In genomic region chr21:30793581-30794314, GRCh38 we compare ENCODE assay signal across 21 cellular contexts. TPM values are rescaled to one million over a fixed set of nuclear protein-coding genes. Genes with fewer than 3 reads are reported as not detected.
DNase-seq lines count a peak whose midpoint lies in the region; ATAC-seq and TF ChIP-seq lines count a peak whose summit lies in the region.
"Had no signal": no experiment of that assay in that cellular context is flagged by ENCODE, and none has a peak within 500 bp of the region (broad histone marks: within the 10 kb centered on the region; RNA-seq: fewer than 3 reads in every experiment).

No MANE protein-coding gene starts in this region.

- H3K79me2 ChIP-seq in neural cell (replicated peaks; ENCODE audit: insufficient read depth, low read length) = no peaks in the 10 kb centered on the region
- no peaks in the 10 kb centered on the region for H3K79me2 ChIP-seq in PC-3 (ENCODE audit: low read length)

- POLR2A ChIA-PET in PC-3 (lab: Charles Lee; ENCODE audit: unreplicated experiment) = no interaction called here

- no peak overlapping the region for H3K27ac ChIP-seq in neural cell (ENCODE audit: low read length)
- no peak overlapping the region for H3K27ac ChIP-seq in PC-3 (ENCODE audit: low read length)
- H3K27ac ChIP-seq: HL-60 had no signal

- H3K4me3 ChIP-seq in neural cell (ENCODE audit: low read length) = no peak overlapping the region
- H3K4me3 ChIP-seq in foreskin fibroblast (ENCODE audit: low read depth in 1 of 2, low read length in 2 of 2) = no peak overlapping the region
- no peak overlapping the region for H3K4me3 ChIP-seq in PC-3 (ENCODE audit: low read length)

- CTCF ChIA-PET in PC-3 (lab: Charles Lee) = no interaction called here

- no peaks in the 10 kb centered on the region for H3K36me3 ChIP-seq in neural cell (ENCODE audit: insufficient read depth, low read length)
- H3K36me3 ChIP-seq in PC-3 (ENCODE audit: low read depth, low read length) = no peaks in the 10 kb centered on the region
- H3K36me3 ChIP-seq: BE2C had no signal

- no peak for TF ChIP-seq EP300 in neural cell (conservative IDR thresholded peaks at IDR 0.05; ENCODE audit: poor library complexity, severe bottlenecking)

- no peaks in the 10 kb centered on the region for H3K4me1 ChIP-seq in PC-3 (ENCODE audit: insufficient read depth, low read length)
- H3K4me1 ChIP-seq: BE2C had no signal

- no peaks in the 10 kb centered on the region for H4K20me1 ChIP-seq in neural cell (ENCODE audit: insufficient read depth)
- no peaks in the 10 kb centered on the region for H4K20me1 ChIP-seq in PC-3 (ENCODE audit: low read length)

- no peaks in the 10 kb centered on the region for H3K4me1 Mint-ChIP-seq in activated T-helper 2 cell treated with anti-CD3 and anti-CD28 coated beads, Interferon-gamma antibody, Interleukin-2, Interleukin-4, amounts not matched to agents 10 μg/mL and 5 μg/mL and 100 μg/mL, durations not matched to agents 14 hours and 24 hours and 36 hours (ENCODE audit: low read depth)
- H3K4me1 Mint-ChIP-seq: CD4-positive, CD25-positive, alpha-beta regulatory T cell; CD8-positive, alpha-beta memory T cell had no signal

- no TSS peak for BruUV-seq in PC-3 (replicated peaks; lab: Mats Ljungman, UMichigan)

- no peaks in the 10 kb centered on the region for H3K9me3 Mint-ChIP-seq in activated T-helper 2 cell treated with anti-CD3 and anti-CD28 coated beads, Interferon-gamma antibody, Interleukin-2, Interleukin-4, amounts not matched to agents 10 μg/mL and 5 μg/mL and 100 μg/mL, durations not matched to agents 14 hours and 24 hours and 36 hours
- H3K9me3 Mint-ChIP-seq: CD8-positive, alpha-beta memory T cell had no signal

- no peak overlapping the region for H3K27ac Mint-ChIP-seq in activated T-helper 2 cell treated with anti-CD3 and anti-CD28 coated beads, Interferon-gamma antibody, Interleukin-2, Interleukin-4, amounts not matched to agents 10 μg/mL and 5 μg/mL and 100 μg/mL, durations not matched to agents 14 hours and 24 hours and 36 hours
- H3K27ac Mint-ChIP-seq: CD4-positive, CD25-positive, alpha-beta regulatory T cell; CD8-positive, alpha-beta memory T cell; HFFc6 had no signal

- peak; percentile 63 for DNase-seq in DMS53 (lab: John Stamatoyannopoulos, UW)
- DNase-seq in HuH-7 (ENCODE audit: low spot score) = peak; percentile 49
- DNase-seq in left lobe of liver (ENCODE audit: low spot score) = no peak
- no peak for DNase-seq in NCI-H2227 treated with DMSO at 0.1 percent for 48 hours (lab: John Stamatoyannopoulos, UW)
- DNase-seq in activated T-helper 2 cell treated with anti-CD3 and anti-CD28 coated beads, Interferon-gamma antibody, Interleukin-2, Interleukin-4, amounts not matched to agents 10 μg/mL and 5 μg/mL and 100 μg/mL, durations not matched to agents 14 hours and 24 hours and 36 hours (ENCODE audit: low spot score) = no peak
- DNase-seq in foreskin fibroblast = no peak
- no peak for DNase-seq in PC-3
- DNase-seq: ACHN; BE2C; C1 segment of cervical spinal cord; CD4-positive, CD25-positive, alpha-beta regulatory T cell; CD8-positive, alpha-beta memory T cell; COR-L47; DMS79 treated with DMSO at 0.1 percent for 48 hours; GF-D8; GOT3; H7; HFFc6 had no signal

- no peaks in the 10 kb centered on the region for H3K9me2 ChIP-seq in neural cell (ENCODE audit: insufficient read depth, low read length)
- H3K9me2 ChIP-seq in PC-3 (replicated peaks; ENCODE audit: low read length) = no peaks in the 10 kb centered on the region

- TF ChIP-seq CTCF in neural cell (IDR thresholded peaks at IDR 0.05; ENCODE audit: poor library complexity, severe bottlenecking) (no peak), foreskin fibroblast (IDR thresholded peaks at IDR 0.05; ENCODE audit: low read depth, low read length) (no peak), PC-3 (conservative IDR thresholded peaks at IDR 0.05; ENCODE audit: low read depth, low read length) (no peak)

- H3K27me3 ChIP-seq in neural cell (ENCODE audit: insufficient read depth, low read depth, low read length) (no peaks in the 10 kb centered on the region), PC-3 (ENCODE audit: low read length) (peaks cover 33% of the 10 kb centered on the region)
- H3K27me3 ChIP-seq: BE2C had no signal

- H3K36me3 Mint-ChIP-seq in activated T-helper 2 cell treated with anti-CD3 and anti-CD28 coated beads, Interferon-gamma antibody, Interleukin-2, Interleukin-4, amounts not matched to agents 10 μg/mL and 5 μg/mL and 100 μg/mL, durations not matched to agents 14 hours and 24 hours and 36 hours (ENCODE audit: low read depth) = no peaks in the 10 kb centered on the region
- H3K36me3 Mint-ChIP-seq: CD4-positive, CD25-positive, alpha-beta regulatory T cell; CD8-positive, alpha-beta memory T cell had no signal

- no peaks in the 10 kb centered on the region for H3K9me3 ChIP-seq in neural cell (ENCODE audit: low read length)
- H3K9me3 ChIP-seq in PC-3 (ENCODE audit: low read length) = no peaks in the 10 kb centered on the region
- H3K9me3 ChIP-seq: BE2C had no signal

- TF ChIP-seq RAD21 in neural cell (conservative IDR thresholded peaks at IDR 0.05) = no peak

- H3K9ac ChIP-seq in neural cell (ENCODE audit: low read length) (no peak overlapping the region), PC-3 (ENCODE audit: low read length) (no peak overlapping the region)

- H3K4me2 ChIP-seq in neural cell (ENCODE audit: low read length) (no peak overlapping the region), PC-3 (ENCODE audit: low read length) (no peak overlapping the region)

- ATAC-seq in left lobe of liver (peak; percentile 36), PC-3 (no peak)
- ATAC-seq: HCT116 had no signal

- intact Hi-C loops in activated T-helper 2 cell treated with anti-CD3 and anti-CD28 coated beads, Interferon-gamma antibody, Interleukin-2, Interleukin-4, amounts not matched to agents 10 μg/mL and 5 μg/mL and 100 μg/mL, durations not matched to agents 14 hours and 24 hours and 36 hours (cut with micrococcal nuclease) = no loop called here
- intact Hi-C loops in PC-3 (cut with micrococcal nuclease) = no loop called here

- H2AFZ ChIP-seq in neural cell (ENCODE audit: low read depth, low read length) (no peak overlapping the region), PC-3 (ENCODE audit: low read length) (no peak overlapping the region)

- peaks cover 19% of the 10 kb centered on the region for H3K27me3 Mint-ChIP-seq in activated T-helper 2 cell treated with anti-CD3 and anti-CD28 coated beads, Interferon-gamma antibody, Interleukin-2, Interleukin-4, amounts not matched to agents 10 μg/mL and 5 μg/mL and 100 μg/mL, durations not matched to agents 14 hours and 24 hours and 36 hours (ENCODE audit: low read depth)

- H3F3A ChIP-seq in neural cell (ENCODE audit: insufficient read depth, low read length, poor library complexity, severe bottlenecking) (no peaks in the 10 kb centered on the region), PC-3 (ENCODE audit: low read length, unreplicated experiment) (no peaks in the 10 kb centered on the region)

- H3K4me3 Mint-ChIP-seq in activated T-helper 2 cell treated with anti-CD3 and anti-CD28 coated beads, Interferon-gamma antibody, Interleukin-2, Interleukin-4, amounts not matched to agents 10 μg/mL and 5 μg/mL and 100 μg/mL, durations not matched to agents 14 hours and 24 hours and 36 hours (ENCODE audit: low read depth) = no peak overlapping the region
- H3K4me3 Mint-ChIP-seq: CD4-positive, CD25-positive, alpha-beta regulatory T cell; CD8-positive, alpha-beta memory T cell; HFFc6 had no signal

TF ChIP-seq in neural cell, 6 proteins besides CTCF, POLR2A, EP300 and RAD21:
- peak; percentile 68 for TF ChIP-seq POLR2AphosphoS5 (IDR thresholded peaks at IDR 0.05)
- TF ChIP-seq SMC3 (conservative IDR thresholded peaks at IDR 0.05; ENCODE audit: poor library complexity) = no peak

RNA-seq across cellular contexts. Expression of gene KRTAP8-1, which starts 19.3 kb away (rescaled TPM):
- total RNA-seq in left lobe of liver = not detected
- polyA plus RNA-seq in neural cell = not detected in 2 replicates
- not detected in 2 replicates for polyA minus RNA-seq in neural cell
- not detected in 2 replicates for total RNA-seq in activated T-helper 2 cell treated with anti-CD3 and anti-CD28 coated beads, Interferon-gamma antibody, Interleukin-2, Interleukin-4, amounts not matched to agents 10 μg/mL and 5 μg/mL and 100 μg/mL, durations not matched to agents 14 hours and 24 hours and 36 hours
- not detected in 2 replicates for total RNA-seq in PC-3 (2014; rRNA removed)
- total RNA-seq: CD4-positive, CD25-positive, alpha-beta regulatory T cell; CD8-positive, alpha-beta memory T cell; H7; HFFc6 had no signal
- polyA plus RNA-seq: CD4-positive, CD25-positive, alpha-beta regulatory T cell; CD8-positive, alpha-beta memory T cell had no signal

RNA-seq across cellular contexts. Expression of gene KRTAP7-1, which starts 35.8 kb away (rescaled TPM):
- not detected for total RNA-seq in left lobe of liver
- not detected in 2 replicates for polyA plus RNA-seq in neural cell
- polyA minus RNA-seq in neural cell = not detected in 2 replicates
- total RNA-seq in activated T-helper 2 cell treated with anti-CD3 and anti-CD28 coated beads, Interferon-gamma antibody, Interleukin-2, Interleukin-4, amounts not matched to agents 10 μg/mL and 5 μg/mL and 100 μg/mL, durations not matched to agents 14 hours and 24 hours and 36 hours = not detected in 2 replicates
- total RNA-seq in PC-3 (2014; rRNA removed) = not detected in 2 replicates
- total RNA-seq: CD4-positive, CD25-positive, alpha-beta regulatory T cell; CD8-positive, alpha-beta memory T cell; H7; HFFc6 had no signal
- polyA plus RNA-seq: CD4-positive, CD25-positive, alpha-beta regulatory T cell; CD8-positive, alpha-beta memory T cell had no signal

RNA-seq across cellular contexts. Expression of gene KRTAP21-1, which starts 38.5 kb away (rescaled TPM):
- total RNA-seq in left lobe of liver (not detected), PC-3 (2014; rRNA removed) (not detected in 2 replicates)
- not detected in 2 replicates for polyA plus RNA-seq in neural cell
- polyA minus RNA-seq in neural cell = not detected in 2 replicates
- total RNA-seq in activated T-helper 2 cell treated with anti-CD3 and anti-CD28 coated beads, Interferon-gamma antibody, Interleukin-2, Interleukin-4, amounts not matched to agents 10 μg/mL and 5 μg/mL and 100 μg/mL, durations not matched to agents 14 hours and 24 hours and 36 hours = not detected in 2 replicates
- total RNA-seq: CD4-positive, CD25-positive, alpha-beta regulatory T cell; CD8-positive, alpha-beta memory T cell; H7; HFFc6 had no signal
- polyA plus RNA-seq: CD4-positive, CD25-positive, alpha-beta regulatory T cell; CD8-positive, alpha-beta memory T cell had no signal

RNA-seq across cellular contexts. Expression of gene KRTAP21-2, which starts 46.7 kb away (rescaled TPM):
- total RNA-seq in left lobe of liver = not detected
- polyA plus RNA-seq in neural cell = not detected in 2 replicates
- not detected in 2 replicates for polyA minus RNA-seq in neural cell
- not detected in 2 replicates for total RNA-seq in activated T-helper 2 cell treated with anti-CD3 and anti-CD28 coated beads, Interferon-gamma antibody, Interleukin-2, Interleukin-4, amounts not matched to agents 10 μg/mL and 5 μg/mL and 100 μg/mL, durations not matched to agents 14 hours and 24 hours and 36 hours
- total RNA-seq in PC-3 (2014; rRNA removed) = not detected in 2 replicates
- total RNA-seq: CD4-positive, CD25-positive, alpha-beta regulatory T cell; CD8-positive, alpha-beta memory T cell; H7; HFFc6 had no signal
- polyA plus RNA-seq: CD4-positive, CD25-positive, alpha-beta regulatory T cell; CD8-positive, alpha-beta memory T cell had no signal

Comparison
In these comparisons a context has a peak if more than half of its experiments do, and no peak if none do; other contexts are left out.
1. DNase-seq: peak in DMS53 (single experiment) and HuH-7 (single experiment); none in left lobe of liver (single experiment), NCI-H2227 treated with DMSO at 0.1 percent for 48 hours (single experiment), activated T-helper 2 cell treated with anti-CD3 and anti-CD28 coated beads, Interferon-gamma antibody, Interleukin-2, Interleukin-4, amounts not matched to agents 10 μg/mL and 5 μg/mL and 100 μg/mL, durations not matched to agents 14 hours and 24 hours and 36 hours (single experiment), foreskin fibroblast (0 of 2) and PC-3 (single experiment).